In the genomic region with DNA sequence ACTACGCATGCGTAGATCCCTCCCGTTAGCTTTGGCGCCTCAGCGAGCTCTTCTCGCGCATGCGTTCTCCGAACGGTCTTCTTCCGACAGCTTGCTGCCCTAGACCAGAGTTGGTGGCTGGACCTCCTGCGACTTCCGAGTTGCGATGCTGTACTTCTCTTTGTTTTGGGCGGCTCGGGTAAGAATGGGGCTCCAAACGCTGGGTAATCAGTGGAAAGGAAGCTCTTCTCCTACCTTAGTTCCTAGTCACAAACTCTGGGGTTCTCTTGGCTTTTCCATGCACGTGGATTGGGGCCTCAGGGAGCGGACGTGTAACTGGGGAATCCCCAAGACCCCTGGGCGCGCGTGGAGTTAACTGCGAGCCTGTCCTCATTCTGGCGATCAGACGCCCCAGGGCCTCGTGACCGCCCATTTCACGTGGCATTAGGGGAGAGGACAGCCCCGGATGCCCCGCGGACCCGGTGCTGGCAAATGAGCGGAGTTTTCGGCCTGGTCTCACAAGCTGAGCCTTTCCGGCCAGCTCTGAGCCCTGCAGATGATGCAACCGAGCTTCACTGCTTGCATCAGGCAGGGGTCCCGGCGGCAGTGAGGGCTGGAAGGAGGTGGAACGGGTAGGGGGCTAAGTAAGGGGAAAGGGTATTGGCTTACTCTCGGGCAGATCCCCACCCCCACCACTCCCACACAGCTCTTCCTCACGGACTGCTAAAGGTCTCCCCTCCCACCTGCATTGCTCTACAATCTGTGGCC, we compare ENCODE assay signal across 1 cellular context.
A peak's percentile ranks its signal among the peaks of the same experiment; 100 is the strongest.
TF ChIP-seq lines count a peak whose summit lies in the region.

A gene (plus strand): TSS at position 78 of the 747 bp plus-strand sequence. CDS start 68 bp downstream, at position 146.

TF ChIP-seq in K562, 482 proteins besides CTCF, POLR2A, EP300 and RAD21 (continued from another document and continues in another):
- TF ChIP-seq, protein P1, sequence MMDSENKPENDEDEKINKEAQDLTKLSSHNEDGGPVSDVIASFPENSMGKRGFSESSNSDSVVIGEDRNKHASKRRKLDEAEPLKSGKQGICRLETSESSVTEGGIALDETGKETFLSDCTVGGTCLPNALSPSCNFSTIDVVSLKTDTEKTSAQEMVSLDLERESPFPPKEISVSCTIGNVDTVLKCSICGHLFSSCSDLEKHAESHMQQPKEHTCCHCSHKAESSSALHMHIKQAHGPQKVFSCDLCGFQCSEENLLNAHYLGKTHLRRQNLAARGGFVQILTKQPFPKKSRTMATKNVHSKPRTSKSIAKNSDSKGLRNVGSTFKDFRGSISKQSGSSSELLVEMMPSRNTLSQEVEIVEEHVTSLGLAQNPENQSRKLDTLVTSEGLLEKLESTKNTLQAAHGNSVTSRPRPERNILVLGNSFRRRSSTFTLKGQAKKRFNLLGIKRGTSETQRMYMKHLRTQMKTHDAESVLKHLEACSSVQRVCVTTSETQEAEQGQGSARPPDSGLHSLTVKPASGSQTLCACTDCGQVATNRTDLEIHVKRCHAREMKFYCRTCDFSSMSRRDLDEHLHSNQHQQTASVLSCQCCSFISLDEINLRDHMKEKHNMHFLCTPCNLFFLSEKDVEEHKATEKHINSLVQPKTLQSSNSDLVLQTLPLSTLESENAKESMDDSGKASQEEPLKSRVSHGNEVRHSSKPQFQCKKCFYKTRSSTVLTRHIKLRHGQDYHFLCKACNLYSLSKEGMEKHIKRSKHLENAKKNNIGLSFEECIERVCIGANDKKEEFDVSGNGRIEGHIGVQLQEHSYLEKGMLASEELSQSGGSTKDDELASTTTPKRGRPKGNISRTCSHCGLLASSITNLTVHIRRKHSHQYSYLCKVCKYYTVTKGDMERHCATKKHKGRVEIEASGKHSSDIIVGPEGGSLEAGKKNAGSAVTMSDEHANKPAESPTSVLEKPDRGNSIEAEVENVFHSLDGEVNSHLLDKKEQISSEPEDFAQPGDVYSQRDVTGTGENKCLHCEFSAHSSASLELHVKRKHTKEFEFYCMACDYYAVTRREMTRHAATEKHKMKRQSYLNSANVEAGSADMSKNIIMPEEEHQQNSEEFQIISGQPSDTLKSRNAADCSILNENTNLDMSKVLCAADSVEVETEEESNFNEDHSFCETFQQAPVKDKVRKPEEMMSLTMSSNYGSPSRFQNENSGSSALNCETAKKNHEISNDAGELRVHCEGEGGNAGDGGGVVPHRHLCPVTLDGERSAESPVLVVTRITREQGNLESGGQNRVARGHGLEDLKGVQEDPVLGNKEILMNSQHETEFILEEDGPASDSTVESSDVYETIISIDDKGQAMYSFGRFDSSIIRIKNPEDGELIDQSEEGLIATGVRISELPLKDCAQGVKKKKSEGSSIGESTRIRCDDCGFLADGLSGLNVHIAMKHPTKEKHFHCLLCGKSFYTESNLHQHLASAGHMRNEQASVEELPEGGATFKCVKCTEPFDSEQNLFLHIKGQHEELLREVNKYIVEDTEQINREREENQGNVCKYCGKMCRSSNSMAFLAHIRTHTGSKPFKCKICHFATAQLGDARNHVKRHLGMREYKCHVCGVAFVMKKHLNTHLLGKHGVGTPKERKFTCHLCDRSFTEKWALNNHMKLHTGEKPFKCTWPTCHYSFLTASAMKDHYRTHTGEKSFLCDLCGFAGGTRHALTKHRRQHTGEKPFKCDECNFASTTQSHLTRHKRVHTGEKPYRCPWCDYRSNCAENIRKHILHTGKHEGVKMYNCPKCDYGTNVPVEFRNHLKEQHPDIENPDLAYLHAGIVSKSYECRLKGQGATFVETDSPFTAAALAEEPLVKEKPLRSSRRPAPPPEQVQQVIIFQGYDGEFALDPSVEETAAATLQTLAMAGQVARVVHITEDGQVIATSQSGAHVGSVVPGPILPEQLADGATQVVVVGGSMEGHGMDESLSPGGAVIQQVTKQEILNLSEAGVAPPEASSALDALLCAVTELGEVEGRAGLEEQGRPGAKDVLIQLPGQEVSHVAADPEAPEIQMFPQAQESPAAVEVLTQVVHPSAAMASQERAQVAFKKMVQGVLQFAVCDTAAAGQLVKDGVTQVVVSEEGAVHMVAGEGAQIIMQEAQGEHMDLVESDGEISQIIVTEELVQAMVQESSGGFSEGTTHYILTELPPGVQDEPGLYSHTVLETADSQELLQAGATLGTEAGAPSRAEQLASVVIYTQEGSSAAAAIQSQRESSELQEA (IDR thresholded peaks at IDR 0.05; ENCODE audit: low read depth), result no peak
- TF ChIP-seq POLR3G (IDR thresholded peaks at IDR 0.05; ENCODE audit: extremely low read depth, insufficient read length, insufficient replicate concordance) (no peak), RHOXF2B (CRISPR knock-in tag; conservative IDR thresholded peaks at IDR 0.05) (no peak), FOXA1 (IDR thresholded peaks at IDR 0.05; ENCODE audit: borderline replicate concordance) (no peak), ETV1 (tag; conservative IDR thresholded peaks at IDR 0.05; ENCODE audit: low read depth) (peak; percentile 83), MTA2 (IDR thresholded peaks at IDR 0.05; ENCODE audit: low read depth) (no peak), SMAD1 (IDR thresholded peaks at IDR 0.05; ENCODE audit: low read depth, low read length, partially characterized antibody) (no peak), PHF20 (IDR thresholded peaks at IDR 0.05; ENCODE audit: partially characterized antibody) (no peak), C11orf30 (IDR thresholded peaks at IDR 0.05; ENCODE audit: low read depth) (no peak), ZFP30 (CRISPR knock-in tag; IDR thresholded peaks at IDR 0.05; ENCODE audit: borderline replicate concordance) (no peak), BHLHE40 (IDR thresholded peaks at IDR 0.05; ENCODE audit: low read length) (no peak), SRSF9 (IDR thresholded peaks at IDR 0.05; ENCODE audit: borderline replicate concordance, low read depth, low read length) (no peak), MTF1 (CRISPR knock-in tag; IDR thresholded peaks at IDR 0.05; ENCODE audit: borderline replicate concordance) (no peak), ZNF695 (CRISPR knock-in tag; IDR thresholded peaks at IDR 0.05) (no peak), SMAD4 (CRISPR knock-in tag; conservative IDR thresholded peaks at IDR 0.05) (peak; percentile 32; the same call in 1 of the 2 replicates), ZNF551 (CRISPR knock-in tag; IDR thresholded peaks at IDR 0.05) (no peak), ETS2 (tag; IDR thresholded peaks at IDR 0.05; ENCODE audit: borderline replicate concordance, poor library complexity, severe bottlenecking) (no peak), SMARCA5 (IDR thresholded peaks at IDR 0.05) (no peak), PHF21A (IDR thresholded peaks at IDR 0.05; ENCODE audit: borderline replicate concordance, low read depth) (no peak), DMBX1 (CRISPR knock-in tag; IDR thresholded peaks at IDR 0.05; ENCODE audit: borderline replicate concordance) (no peak), ZC3H8 (IDR thresholded peaks at IDR 0.05) (no peak), STAG1 (CRISPR knock-in tag; IDR thresholded peaks at IDR 0.05; ENCODE audit: borderline replicate concordance) (no peak), CREM (IDR thresholded peaks at IDR 0.05; ENCODE audit: low read depth) (no peak)
- TF ChIP-seq, protein P2, sequence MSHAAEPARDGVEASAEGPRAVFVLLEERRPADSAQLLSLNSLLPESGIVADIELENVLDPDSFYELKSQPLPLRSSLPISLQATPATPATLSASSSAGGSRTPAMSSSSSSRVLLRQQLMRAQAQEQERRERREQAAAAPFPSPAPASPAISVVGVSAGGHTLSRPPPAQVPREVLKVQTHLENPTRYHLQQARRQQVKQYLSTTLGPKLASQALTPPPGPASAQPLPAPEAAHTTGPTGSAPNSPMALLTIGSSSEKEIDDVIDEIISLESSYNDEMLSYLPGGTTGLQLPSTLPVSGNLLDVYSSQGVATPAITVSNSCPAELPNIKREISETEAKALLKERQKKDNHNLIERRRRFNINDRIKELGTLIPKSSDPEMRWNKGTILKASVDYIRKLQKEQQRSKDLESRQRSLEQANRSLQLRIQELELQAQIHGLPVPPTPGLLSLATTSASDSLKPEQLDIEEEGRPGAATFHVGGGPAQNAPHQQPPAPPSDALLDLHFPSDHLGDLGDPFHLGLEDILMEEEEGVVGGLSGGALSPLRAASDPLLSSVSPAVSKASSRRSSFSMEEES (CRISPR knock-in tag; IDR thresholded peaks at IDR 0.05), result 0 out of 2 replicates have a peak, but pooled peaks have one; percentile 10
- TF ChIP-seq, protein P3, sequence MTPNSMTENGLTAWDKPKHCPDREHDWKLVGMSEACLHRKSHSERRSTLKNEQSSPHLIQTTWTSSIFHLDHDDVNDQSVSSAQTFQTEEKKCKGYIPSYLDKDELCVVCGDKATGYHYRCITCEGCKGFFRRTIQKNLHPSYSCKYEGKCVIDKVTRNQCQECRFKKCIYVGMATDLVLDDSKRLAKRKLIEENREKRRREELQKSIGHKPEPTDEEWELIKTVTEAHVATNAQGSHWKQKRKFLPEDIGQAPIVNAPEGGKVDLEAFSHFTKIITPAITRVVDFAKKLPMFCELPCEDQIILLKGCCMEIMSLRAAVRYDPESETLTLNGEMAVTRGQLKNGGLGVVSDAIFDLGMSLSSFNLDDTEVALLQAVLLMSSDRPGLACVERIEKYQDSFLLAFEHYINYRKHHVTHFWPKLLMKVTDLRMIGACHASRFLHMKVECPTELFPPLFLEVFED (CRISPR knock-in tag; conservative IDR thresholded peaks at IDR 0.05), result no peak
- TF ChIP-seq, protein P4, sequence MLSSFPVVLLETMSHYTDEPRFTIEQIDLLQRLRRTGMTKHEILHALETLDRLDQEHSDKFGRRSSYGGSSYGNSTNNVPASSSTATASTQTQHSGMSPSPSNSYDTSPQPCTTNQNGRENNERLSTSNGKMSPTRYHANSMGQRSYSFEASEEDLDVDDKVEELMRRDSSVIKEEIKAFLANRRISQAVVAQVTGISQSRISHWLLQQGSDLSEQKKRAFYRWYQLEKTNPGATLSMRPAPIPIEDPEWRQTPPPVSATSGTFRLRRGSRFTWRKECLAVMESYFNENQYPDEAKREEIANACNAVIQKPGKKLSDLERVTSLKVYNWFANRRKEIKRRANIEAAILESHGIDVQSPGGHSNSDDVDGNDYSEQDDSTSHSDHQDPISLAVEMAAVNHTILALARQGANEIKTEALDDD (IDR thresholded peaks at IDR 0.05), result no peak
- TF ChIP-seq, protein P5, sequence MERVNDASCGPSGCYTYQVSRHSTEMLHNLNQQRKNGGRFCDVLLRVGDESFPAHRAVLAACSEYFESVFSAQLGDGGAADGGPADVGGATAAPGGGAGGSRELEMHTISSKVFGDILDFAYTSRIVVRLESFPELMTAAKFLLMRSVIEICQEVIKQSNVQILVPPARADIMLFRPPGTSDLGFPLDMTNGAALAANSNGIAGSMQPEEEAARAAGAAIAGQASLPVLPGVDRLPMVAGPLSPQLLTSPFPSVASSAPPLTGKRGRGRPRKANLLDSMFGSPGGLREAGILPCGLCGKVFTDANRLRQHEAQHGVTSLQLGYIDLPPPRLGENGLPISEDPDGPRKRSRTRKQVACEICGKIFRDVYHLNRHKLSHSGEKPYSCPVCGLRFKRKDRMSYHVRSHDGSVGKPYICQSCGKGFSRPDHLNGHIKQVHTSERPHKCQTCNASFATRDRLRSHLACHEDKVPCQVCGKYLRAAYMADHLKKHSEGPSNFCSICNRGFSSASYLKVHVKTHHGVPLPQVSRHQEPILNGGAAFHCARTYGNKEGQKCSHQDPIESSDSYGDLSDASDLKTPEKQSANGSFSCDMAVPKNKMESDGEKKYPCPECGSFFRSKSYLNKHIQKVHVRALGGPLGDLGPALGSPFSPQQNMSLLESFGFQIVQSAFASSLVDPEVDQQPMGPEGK (CRISPR knock-in tag; IDR thresholded peaks at IDR 0.05; ENCODE audit: borderline replicate concordance), result no peak
- TF ChIP-seq, protein P6, sequence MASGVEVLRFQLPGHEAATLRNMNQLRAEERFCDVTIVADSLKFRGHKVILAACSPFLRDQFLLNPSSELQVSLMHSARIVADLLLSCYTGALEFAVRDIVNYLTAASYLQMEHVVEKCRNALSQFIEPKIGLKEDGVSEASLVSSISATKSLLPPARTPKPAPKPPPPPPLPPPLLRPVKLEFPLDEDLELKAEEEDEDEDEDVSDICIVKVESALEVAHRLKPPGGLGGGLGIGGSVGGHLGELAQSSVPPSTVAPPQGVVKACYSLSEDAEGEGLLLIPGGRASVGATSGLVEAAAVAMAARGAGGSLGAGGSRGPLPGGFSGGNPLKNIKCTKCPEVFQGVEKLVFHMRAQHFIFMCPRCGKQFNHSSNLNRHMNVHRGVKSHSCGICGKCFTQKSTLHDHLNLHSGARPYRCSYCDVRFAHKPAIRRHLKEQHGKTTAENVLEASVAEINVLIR (CRISPR knock-in tag; IDR thresholded peaks at IDR 0.05), result no peak
- TF ChIP-seq, protein P7, sequence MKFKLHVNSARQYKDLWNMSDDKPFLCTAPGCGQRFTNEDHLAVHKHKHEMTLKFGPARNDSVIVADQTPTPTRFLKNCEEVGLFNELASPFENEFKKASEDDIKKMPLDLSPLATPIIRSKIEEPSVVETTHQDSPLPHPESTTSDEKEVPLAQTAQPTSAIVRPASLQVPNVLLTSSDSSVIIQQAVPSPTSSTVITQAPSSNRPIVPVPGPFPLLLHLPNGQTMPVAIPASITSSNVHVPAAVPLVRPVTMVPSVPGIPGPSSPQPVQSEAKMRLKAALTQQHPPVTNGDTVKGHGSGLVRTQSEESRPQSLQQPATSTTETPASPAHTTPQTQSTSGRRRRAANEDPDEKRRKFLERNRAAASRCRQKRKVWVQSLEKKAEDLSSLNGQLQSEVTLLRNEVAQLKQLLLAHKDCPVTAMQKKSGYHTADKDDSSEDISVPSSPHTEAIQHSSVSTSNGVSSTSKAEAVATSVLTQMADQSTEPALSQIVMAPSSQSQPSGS (CRISPR knock-in tag; IDR thresholded peaks at IDR 0.05), result no peak
- TF ChIP-seq, protein P8, sequence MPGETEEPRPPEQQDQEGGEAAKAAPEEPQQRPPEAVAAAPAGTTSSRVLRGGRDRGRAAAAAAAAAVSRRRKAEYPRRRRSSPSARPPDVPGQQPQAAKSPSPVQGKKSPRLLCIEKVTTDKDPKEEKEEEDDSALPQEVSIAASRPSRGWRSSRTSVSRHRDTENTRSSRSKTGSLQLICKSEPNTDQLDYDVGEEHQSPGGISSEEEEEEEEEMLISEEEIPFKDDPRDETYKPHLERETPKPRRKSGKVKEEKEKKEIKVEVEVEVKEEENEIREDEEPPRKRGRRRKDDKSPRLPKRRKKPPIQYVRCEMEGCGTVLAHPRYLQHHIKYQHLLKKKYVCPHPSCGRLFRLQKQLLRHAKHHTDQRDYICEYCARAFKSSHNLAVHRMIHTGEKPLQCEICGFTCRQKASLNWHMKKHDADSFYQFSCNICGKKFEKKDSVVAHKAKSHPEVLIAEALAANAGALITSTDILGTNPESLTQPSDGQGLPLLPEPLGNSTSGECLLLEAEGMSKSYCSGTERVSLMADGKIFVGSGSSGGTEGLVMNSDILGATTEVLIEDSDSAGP (CRISPR knock-in tag; IDR thresholded peaks at IDR 0.05), result no peak
- TF ChIP-seq, protein P9, sequence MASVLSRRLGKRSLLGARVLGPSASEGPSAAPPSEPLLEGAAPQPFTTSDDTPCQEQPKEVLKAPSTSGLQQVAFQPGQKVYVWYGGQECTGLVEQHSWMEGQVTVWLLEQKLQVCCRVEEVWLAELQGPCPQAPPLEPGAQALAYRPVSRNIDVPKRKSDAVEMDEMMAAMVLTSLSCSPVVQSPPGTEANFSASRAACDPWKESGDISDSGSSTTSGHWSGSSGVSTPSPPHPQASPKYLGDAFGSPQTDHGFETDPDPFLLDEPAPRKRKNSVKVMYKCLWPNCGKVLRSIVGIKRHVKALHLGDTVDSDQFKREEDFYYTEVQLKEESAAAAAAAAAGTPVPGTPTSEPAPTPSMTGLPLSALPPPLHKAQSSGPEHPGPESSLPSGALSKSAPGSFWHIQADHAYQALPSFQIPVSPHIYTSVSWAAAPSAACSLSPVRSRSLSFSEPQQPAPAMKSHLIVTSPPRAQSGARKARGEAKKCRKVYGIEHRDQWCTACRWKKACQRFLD (CRISPR knock-in tag; IDR thresholded peaks at IDR 0.05), result no peak
- TF ChIP-seq, protein P10, sequence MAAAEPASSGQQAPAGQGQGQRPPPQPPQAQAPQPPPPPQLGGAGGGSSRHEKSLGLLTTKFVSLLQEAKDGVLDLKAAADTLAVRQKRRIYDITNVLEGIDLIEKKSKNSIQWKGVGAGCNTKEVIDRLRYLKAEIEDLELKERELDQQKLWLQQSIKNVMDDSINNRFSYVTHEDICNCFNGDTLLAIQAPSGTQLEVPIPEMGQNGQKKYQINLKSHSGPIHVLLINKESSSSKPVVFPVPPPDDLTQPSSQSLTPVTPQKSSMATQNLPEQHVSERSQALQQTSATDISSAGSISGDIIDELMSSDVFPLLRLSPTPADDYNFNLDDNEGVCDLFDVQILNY (CRISPR knock-in tag; IDR thresholded peaks at IDR 0.05), result no peak
